11 cellular contexts compared by ENCODE assay signal in the genomic region with DNA sequence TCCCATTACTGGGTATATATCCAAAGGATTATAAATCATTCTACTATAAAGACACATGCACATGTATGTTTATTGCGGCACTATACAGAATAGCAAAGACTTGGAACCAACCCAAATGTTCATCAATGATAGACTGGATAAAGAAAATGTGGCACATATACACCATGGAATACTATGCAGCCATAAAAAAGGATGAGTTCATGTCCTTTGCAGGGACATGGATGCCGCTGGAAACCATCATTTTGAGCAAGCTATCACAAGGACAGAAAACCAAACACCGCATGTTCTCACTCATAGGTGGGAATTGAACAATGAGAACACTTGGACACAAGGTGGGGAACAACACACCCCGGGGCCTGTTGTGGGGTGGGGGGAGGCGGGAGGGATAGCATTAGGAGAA. TPM values are rescaled to one million over a fixed set of nuclear protein-coding genes. Genes with fewer than 3 reads are reported as not detected.
"Had no signal": no experiment of that assay in that cellular context is flagged by ENCODE, and none has a peak within 500 bp of the region (broad histone marks: within the 10 kb centered on the region; RNA-seq: fewer than 3 reads in every experiment).

No MANE protein-coding gene starts in this region.

RNA-seq across cellular contexts. Expression of gene NEUROD1, which starts 57.0 kb away (rescaled TPM):
- total RNA-seq: subcutaneous adipose tissue, suprapubic skin, thoracic aorta, thyroid gland, tibial nerve, upper lobe of left lung, upper lobe of right lung, ureter, urinary bladder, uterus, vagina had no signal
- polyA plus RNA-seq: urinary bladder had no signal
